25 cellular contexts compared by ENCODE assay signal in genomic region chr3:171526869-171527268, GRCh38.
A peak's percentile ranks its signal among the peaks of the same experiment; 100 is the strongest.
DNase-seq lines count a peak whose midpoint lies in the region; ATAC-seq and TF ChIP-seq lines count a peak whose summit lies in the region.
"Had no signal": no experiment of that assay in that cellular context is flagged by ENCODE, and none has a peak within 500 bp of the region (broad histone marks: within the 10 kb centered on the region; RNA-seq: fewer than 3 reads in every experiment).

No MANE protein-coding gene starts in this region.

- H3K9me3 ChIP-seq in SK-N-SH (no peaks in the 10 kb centered on the region), adipocyte (ENCODE audit: control insufficient read depth, low read length) (no peaks in the 10 kb centered on the region)
- H3K9me3 ChIP-seq: body of pancreas, right lobe of liver, uterus had no signal

- POLR2A ChIA-PET in SK-N-SH (lab: Yijun Ruan, JAX) = no interaction called here
- POLR2A ChIA-PET in activated CD4-positive, alpha-beta T cell treated with anti-CD3 and anti-CD28 coated beads, Interleukin-2, amount 10 ng/mL, durations not matched to agents 7 days and 5 days (lab: Charles Lee) = no interaction called here

- H3K9me3 Mint-ChIP-seq in glutamatergic neuron (ENCODE audit: unreplicated experiment) = no peaks in the 10 kb centered on the region
- no peaks in the 10 kb centered on the region for H3K9me3 Mint-ChIP-seq in activated CD4-positive, alpha-beta T cell treated with anti-CD3 and anti-CD28 coated beads, Interleukin-2, amount 10 ng/mL, durations not matched to agents 7 days and 5 days
- H3K9me3 Mint-ChIP-seq: activated naive CD4-positive, alpha-beta T cell treated with anti-CD3 and anti-CD28 coated beads, Interleukin-2, amount 50 U/mL, for 24 hours; dendritic cell treated with granulocyte-macrophage colony-stimulating factor and Interleukin-4, amounts not matched to agents 40 ng/mL and 50 ng/mL, for 4 days; GM23338; natural killer cell treated with Interleukin-12 subunit alpha and Interleukin-12 subunit beta and Interleukin-15 and Interleukin-18, amount 100 ng/mL, for 72 hours had no signal

- peaks cover 2% of the 10 kb centered on the region for H3K27me3 Mint-ChIP-seq in glutamatergic neuron (ENCODE audit: unreplicated experiment)
- H3K27me3 Mint-ChIP-seq in activated CD4-positive, alpha-beta T cell treated with anti-CD3 and anti-CD28 coated beads, Interleukin-2, amount 10 ng/mL, durations not matched to agents 7 days and 5 days = no peaks in the 10 kb centered on the region
- H3K27me3 Mint-ChIP-seq: activated naive CD4-positive, alpha-beta T cell treated with anti-CD3 and anti-CD28 coated beads, Interleukin-2, amount 50 U/mL, for 24 hours; dendritic cell treated with granulocyte-macrophage colony-stimulating factor and Interleukin-4, amounts not matched to agents 40 ng/mL and 50 ng/mL, for 4 days; natural killer cell treated with Interleukin-12 subunit alpha and Interleukin-12 subunit beta and Interleukin-15 and Interleukin-18, amount 100 ng/mL, for 72 hours had no signal

- no peak for TF ChIP-seq RAD21 in SK-N-SH (IDR thresholded peaks at IDR 0.05; ENCODE audit: low read length)

- WGBS in SK-N-SH (ENCODE audit: low lambda C conversion rate) = 98% methylated on average over 1 of the region's 1 CpG

- H3K9ac ChIP-seq in SK-N-SH = no peak overlapping the region
- H3K9ac ChIP-seq in adipocyte (ENCODE audit: low read length) = no peak overlapping the region
- H3K9ac ChIP-seq: parathyroid adenoma had no signal

- H3F3A ChIP-seq in SK-N-SH (replicated peaks; ENCODE audit: insufficient read depth) = peaks cover 28% of the 10 kb centered on the region

- no peak for ATAC-seq in SK-N-SH treated with all-trans-retinoic acid at 6 μM for 48 hours
- ATAC-seq: body of pancreas; GM23338; left cardiac atrium; natural killer cell treated with Interleukin-12 subunit alpha and Interleukin-12 subunit beta and Interleukin-15 and Interleukin-18, amount 100 ng/mL, for 72 hours had no signal

- no peak overlapping the region for H3K4me2 ChIP-seq in SK-N-SH
- H3K4me2 ChIP-seq: GM23338 had no signal

- no peak overlapping the region for H3K27ac ChIP-seq in SK-N-SH (ENCODE audit: low read depth in 2 of 2, low read length in 1 of 2)
- H3K27ac ChIP-seq: 22Rv1, body of pancreas, C4-2B, parathyroid adenoma, right lobe of liver, uterus had no signal

- TF ChIP-seq EP300 in SK-N-SH (IDR thresholded peaks at IDR 0.05; ENCODE audit: borderline replicate concordance in 1 of 2, low read depth in 1 of 2, low read length in 1 of 2) = no peak

- TF ChIP-seq CTCF in SK-N-SH (IDR thresholded peaks at IDR 0.05) (no peak), fibroblast of mammary gland (conservative IDR thresholded peaks at IDR 0.05; ENCODE audit: control insufficient read depth, insufficient read depth, low read depth, low read length) (no peak), retinal pigment epithelial cell (conservative IDR thresholded peaks at IDR 0.05; ENCODE audit: low read depth, low read length) (no peak), glutamatergic neuron (IDR thresholded peaks at IDR 0.05; ENCODE audit: partially characterized antibody, unreplicated experiment) (no peak)

- H2AFZ ChIP-seq in SK-N-SH (ENCODE audit: low read depth) = peak overlapping the region; percentile 27; the same call in 1 of the 2 replicates
- H2AFZ ChIP-seq: parathyroid adenoma had no signal

- no peaks in the 10 kb centered on the region for H3K9me2 ChIP-seq in SK-N-SH

- no peaks in the 10 kb centered on the region for H3K79me2 ChIP-seq in SK-N-SH (ENCODE audit: insufficient read depth)
- H3K79me2 ChIP-seq: parathyroid adenoma had no signal

- H3K4me3 ChIP-seq in SK-N-SH (ENCODE audit: low read depth in 2 of 2, low read length in 1 of 2) = no peak overlapping the region
- H3K4me3 ChIP-seq in adipocyte (ENCODE audit: low read length) = no peak overlapping the region
- no peak overlapping the region for H3K4me3 ChIP-seq in fibroblast of mammary gland (ENCODE audit: control insufficient read depth, low read depth, low read length)
- H3K4me3 ChIP-seq in retinal pigment epithelial cell (ENCODE audit: low read length) = no peak overlapping the region
- H3K4me3 ChIP-seq: body of pancreas, GM23338, right lobe of liver, uterus had no signal

- no peak for DNase-seq in SK-N-SH
- DNase-seq in adipocyte (ENCODE audit: low read depth) = peak; percentile 81
- DNase-seq in fibroblast of mammary gland (ENCODE audit: low read depth) = peak; percentile 62
- peak; percentile 33 for DNase-seq in retinal pigment epithelial cell (ENCODE audit: low read depth)
- no peak for DNase-seq in glutamatergic neuron
- DNase-seq in activated CD4-positive, alpha-beta T cell treated with anti-CD3 and anti-CD28 coated beads, Interleukin-2, amount 10 ng/mL, durations not matched to agents 7 days and 5 days = no peak
- no peak for DNase-seq in activated CD8-positive, alpha-beta memory T cell treated with anti-CD3 and anti-CD28 coated beads, Interleukin-2, amount 50 U/mL, for 48 hours
- DNase-seq: activated T-cell treated with anti-CD3 and anti-CD28 coated beads, Interleukin-2, amount 50 U/mL, for 48 hours; body of pancreas; left cardiac atrium; NCI-H1092 treated with DMSO at 0.1 percent for 48 hours; NCI-H2029 treated with DMSO at 0.1 percent for 48 hours; NCI-H510A treated with DMSO at 0.1 percent for 48 hours; right lobe of liver; RPMI8226; T1000; uterus had no signal

- H3K27ac Mint-ChIP-seq in glutamatergic neuron (ENCODE audit: unreplicated experiment) = no peak overlapping the region
- H3K27ac Mint-ChIP-seq in activated CD4-positive, alpha-beta T cell treated with anti-CD3 and anti-CD28 coated beads, Interleukin-2, amount 10 ng/mL, durations not matched to agents 7 days and 5 days = no peak overlapping the region
- H3K27ac Mint-ChIP-seq: activated naive CD4-positive, alpha-beta T cell treated with anti-CD3 and anti-CD28 coated beads, Interleukin-2, amount 50 U/mL, for 24 hours; dendritic cell treated with granulocyte-macrophage colony-stimulating factor and Interleukin-4, amounts not matched to agents 40 ng/mL and 50 ng/mL, for 4 days; GM23338; natural killer cell treated with Interleukin-12 subunit alpha and Interleukin-12 subunit beta and Interleukin-15 and Interleukin-18, amount 100 ng/mL, for 72 hours had no signal

- H3K4me1 Mint-ChIP-seq in glutamatergic neuron (ENCODE audit: low read depth, unreplicated experiment) = no peaks in the 10 kb centered on the region
- H3K4me1 Mint-ChIP-seq in activated CD4-positive, alpha-beta T cell treated with anti-CD3 and anti-CD28 coated beads, Interleukin-2, amount 10 ng/mL, durations not matched to agents 7 days and 5 days = peaks cover 7% of the 10 kb centered on the region
- H3K4me1 Mint-ChIP-seq: activated naive CD4-positive, alpha-beta T cell treated with anti-CD3 and anti-CD28 coated beads, Interleukin-2, amount 50 U/mL, for 24 hours had no signal

- H3K4me1 ChIP-seq in SK-N-SH (ENCODE audit: control insufficient read depth in 1 of 2, insufficient read depth in 2 of 2, low read depth in 1 of 2, low read length in 1 of 2) = peaks cover 0 to 15% of the 10 kb centered on the region in 2 experiments; a peak in 2 of 4 replicates
- H3K4me1 ChIP-seq in adipocyte (ENCODE audit: control insufficient read depth, insufficient read depth, low read length) = peaks cover 52% of the 10 kb centered on the region
- H3K4me1 ChIP-seq: body of pancreas, parathyroid adenoma, right lobe of liver, uterus had no signal

- no peaks in the 10 kb centered on the region for H3K36me3 Mint-ChIP-seq in glutamatergic neuron (ENCODE audit: unreplicated experiment)
- H3K36me3 Mint-ChIP-seq in activated CD4-positive, alpha-beta T cell treated with anti-CD3 and anti-CD28 coated beads, Interleukin-2, amount 10 ng/mL, durations not matched to agents 7 days and 5 days (ENCODE audit: low read depth) = no peaks in the 10 kb centered on the region
- H3K36me3 Mint-ChIP-seq: activated naive CD4-positive, alpha-beta T cell treated with anti-CD3 and anti-CD28 coated beads, Interleukin-2, amount 50 U/mL, for 24 hours; natural killer cell treated with Interleukin-12 subunit alpha and Interleukin-12 subunit beta and Interleukin-15 and Interleukin-18, amount 100 ng/mL, for 72 hours had no signal

- CTCF ChIA-PET in SK-N-SH (lab: Yijun Ruan, JAX) = interaction anchor here (1.2 to 1.3 kb wide), 2 partner anchors 11 kb away, joined by 3 read pairs; no protein-coding TSS in a partner anchor
- CTCF ChIA-PET in activated CD4-positive, alpha-beta T cell treated with anti-CD3 and anti-CD28 coated beads, Interleukin-2, amount 10 ng/mL, durations not matched to agents 7 days and 5 days (lab: Charles Lee) = no interaction called here

- no peak overlapping the region for H3K4me3 Mint-ChIP-seq in glutamatergic neuron (ENCODE audit: unreplicated experiment)
- H3K4me3 Mint-ChIP-seq in activated CD4-positive, alpha-beta T cell treated with anti-CD3 and anti-CD28 coated beads, Interleukin-2, amount 10 ng/mL, durations not matched to agents 7 days and 5 days = no peak overlapping the region
- H3K4me3 Mint-ChIP-seq: activated naive CD4-positive, alpha-beta T cell treated with anti-CD3 and anti-CD28 coated beads, Interleukin-2, amount 50 U/mL, for 24 hours; dendritic cell treated with granulocyte-macrophage colony-stimulating factor and Interleukin-4, amounts not matched to agents 40 ng/mL and 50 ng/mL, for 4 days; GM23338; natural killer cell treated with Interleukin-12 subunit alpha and Interleukin-12 subunit beta and Interleukin-15 and Interleukin-18, amount 100 ng/mL, for 72 hours had no signal

- H3K36me3 ChIP-seq in SK-N-SH (replicated peaks in 1 of 2; ENCODE audit: control insufficient read depth in 1 of 2, insufficient read depth in 2 of 2, low read length in 1 of 2) = no peaks in the 10 kb centered on the region
- H3K36me3 ChIP-seq in adipocyte (ENCODE audit: control insufficient read depth, insufficient read depth, low read length, severe bottlenecking) = no peaks in the 10 kb centered on the region
- H3K36me3 ChIP-seq: right lobe of liver, uterus had no signal

- H4K20me1 ChIP-seq in SK-N-SH (ENCODE audit: insufficient read depth) = no peaks in the 10 kb centered on the region

- H3K27me3 ChIP-seq in SK-N-SH (ENCODE audit: insufficient read depth) (no peaks in the 10 kb centered on the region), adipocyte (replicated peaks; ENCODE audit: control insufficient read depth, insufficient read depth, low read length) (no peaks in the 10 kb centered on the region)
- H3K27me3 ChIP-seq: body of pancreas, right lobe of liver, uterus had no signal

TF ChIP-seq in SK-N-SH, 30 proteins besides CTCF, POLR2A, EP300 and RAD21 (continues in another document):
- no peak for TF ChIP-seq RFX5 (IDR thresholded peaks at IDR 0.05; ENCODE audit: low read length)
- TF ChIP-seq CHD2 (IDR thresholded peaks at IDR 0.05; ENCODE audit: low read length, partially characterized antibody) = no peak
- TF ChIP-seq JUND (IDR thresholded peaks at IDR 0.05) = no peak
- no peak for TF ChIP-seq YY1 (IDR thresholded peaks at IDR 0.05; ENCODE audit: low read depth)
- no peak for TF ChIP-seq TCF12 (IDR thresholded peaks at IDR 0.05)

TF ChIP-seq in SK-N-SH treated with all-trans-retinoic acid at 6 μM for 48 hours, 23 proteins besides CTCF, POLR2A, EP300 and RAD21:
- TF ChIP-seq ARNTL (CRISPR knock-in tag; IDR thresholded peaks at IDR 0.05; ENCODE audit: borderline replicate concordance, low read depth) = no peak
- no peak for TF ChIP-seq ZNF70 (CRISPR knock-in tag; IDR thresholded peaks at IDR 0.05)
- no peak for TF ChIP-seq CSDC2 (CRISPR knock-in tag; IDR thresholded peaks at IDR 0.05)
- no peak for TF ChIP-seq SNAI2 (CRISPR knock-in tag; IDR thresholded peaks at IDR 0.05)
TF ChIP-seq in SK-N-SH treated with all-trans-retinoic acid at 6 μM for 48 hours: peak in this region for 0.

Comparison
In these comparisons a context has a peak if more than half of its experiments do, and no peak if none do; other contexts are left out.
1. DNase-seq: peak in adipocyte (single experiment), fibroblast of mammary gland (single experiment) and retinal pigment epithelial cell (single experiment); none in SK-N-SH (single experiment), glutamatergic neuron (single experiment), activated CD4-positive, alpha-beta T cell treated with anti-CD3 and anti-CD28 coated beads, Interleukin-2, amount 10 ng/mL, durations not matched to agents 7 days and 5 days (single experiment) and activated CD8-positive, alpha-beta memory T cell treated with anti-CD3 and anti-CD28 coated beads, Interleukin-2, amount 50 U/mL, for 48 hours (single experiment).